ENCODE assay signal across 9 cellular contexts in the genomic region with DNA sequence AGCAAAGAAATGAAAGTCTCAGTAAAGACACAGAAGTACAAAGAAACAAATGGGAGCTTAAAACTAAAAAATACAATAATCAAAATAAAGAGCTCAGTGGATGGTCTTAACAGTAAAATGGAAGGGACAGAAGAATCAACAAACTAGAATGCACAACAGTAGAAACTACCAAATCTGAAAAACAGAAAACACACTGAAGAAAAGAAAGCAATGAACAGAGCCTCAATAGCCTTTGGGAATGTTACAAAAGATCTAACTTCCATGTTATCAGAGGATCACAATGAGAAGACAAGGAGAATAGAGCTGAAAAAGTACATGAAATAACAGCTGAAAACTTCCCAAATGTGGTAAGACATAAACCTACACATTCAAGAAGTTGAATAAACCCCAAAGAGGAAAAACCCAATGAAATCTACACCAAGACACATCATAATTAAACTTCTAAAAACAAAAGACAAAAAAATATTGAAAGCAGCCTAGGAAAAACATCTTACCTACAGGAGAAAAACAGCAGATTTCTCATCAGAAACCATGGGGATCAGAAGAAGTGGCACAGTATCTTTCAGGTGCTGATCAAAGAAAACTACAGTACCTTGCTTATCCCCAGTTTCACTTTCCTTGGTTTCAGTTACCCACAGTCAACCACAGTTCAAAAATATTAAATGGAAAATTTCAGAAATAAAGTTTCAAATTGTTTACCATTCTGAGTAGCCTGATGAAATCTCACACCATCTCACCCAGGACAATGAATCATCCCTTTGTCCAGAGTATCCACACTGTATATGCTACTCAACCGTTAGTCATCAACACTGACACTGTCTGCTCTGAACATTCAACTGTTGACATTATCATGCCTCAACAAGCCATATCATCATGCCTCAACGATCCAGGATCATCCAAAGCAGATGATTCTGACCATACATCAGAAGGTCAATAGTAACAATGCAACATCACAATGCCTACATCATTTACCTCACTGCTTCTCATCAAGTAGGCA. TPM values are rescaled to one million over a fixed set of nuclear protein-coding genes. Genes with fewer than 3 reads are reported as not detected.
DNase-seq lines count a peak whose midpoint lies in the region; ATAC-seq, FAIRE-seq and TF ChIP-seq lines count a peak whose summit lies in the region.
"Had no signal": no experiment of that assay in that cellular context is flagged by ENCODE, and none has a peak within 500 bp of the region (broad histone marks: within the 10 kb centered on the region; RNA-seq: fewer than 3 reads in every experiment).

No MANE protein-coding gene starts in this region.

- H3K27ac Mint-ChIP-seq in osteocyte (ENCODE audit: unreplicated experiment): peak overlapping the region; percentile 89

- peaks cover 14% of the 10 kb centered on the region for H3K36me3 Mint-ChIP-seq in osteocyte (ENCODE audit: unreplicated experiment)

- no peaks in the 10 kb centered on the region for H3K4me1 ChIP-seq in PC-9 (replicated peaks; ENCODE audit: insufficient read depth)

- H3K4me3 Mint-ChIP-seq in osteocyte (ENCODE audit: unreplicated experiment): peak overlapping the region; percentile 19

- peaks cover 5% of the 10 kb centered on the region for H3K36me3 ChIP-seq in PC-9 (ENCODE audit: low read depth)

- no peak overlapping the region for H3K4me2 ChIP-seq in PC-9

- H2AFZ ChIP-seq in PC-9: no peak overlapping the region

- peak overlapping the region; percentile 81 for H3K27ac ChIP-seq in PC-9

- intact Hi-C loops in PC-9 (cut with micrococcal nuclease; ENCODE audit: unreplicated experiment): no loop called here

- ATAC-seq in HG03108 (IDR thresholded peaks at IDR 0.05; ENCODE audit: unreplicated experiment) (no peak), GM19351 (IDR thresholded peaks at IDR 0.05; ENCODE audit: unreplicated experiment) (no peak)

- H3K9me3 Mint-ChIP-seq in osteocyte (ENCODE audit: unreplicated experiment): peaks cover 11% of the 10 kb centered on the region

- CTCF ChIA-PET in PC-9 (lab: Charles Lee): no interaction called here

- POLR2A ChIA-PET in PC-9 (lab: Charles Lee; ENCODE audit: unreplicated experiment): no interaction called here

- no peak overlapping the region for H3K4me3 ChIP-seq in PC-9

- no peaks in the 10 kb centered on the region for H3K9me2 ChIP-seq in PC-9 (ENCODE audit: insufficient read depth)

- no peak for TF ChIP-seq CTCF in PC-9 (conservative IDR thresholded peaks at IDR 0.05)
- no peak for TF ChIP-seq CTCF in osteocyte (IDR thresholded peaks at IDR 0.05)

- peaks cover 17% of the 10 kb centered on the region for H3F3A ChIP-seq in PC-9 (ENCODE audit: insufficient read depth, low read depth)

- peaks cover 59% of the 10 kb centered on the region for H3K4me1 Mint-ChIP-seq in osteocyte (ENCODE audit: unreplicated experiment)

- FAIRE-seq in GM12891 (lab: Jason Lieb, UNC): peak; percentile 92

- peaks cover 15% of the 10 kb centered on the region; the same call in 1 of the 2 replicates for H3K9me3 ChIP-seq in PC-9 (ENCODE audit: insufficient read depth, low read depth)

- no peaks in the 10 kb centered on the region for H3K27me3 ChIP-seq in PC-9 (ENCODE audit: insufficient read depth, low read depth)

- TF ChIP-seq POLR2A in GM12891 (IDR thresholded peaks at IDR 0.05; ENCODE audit: low read depth, low read length): no peak

- no peaks in the 10 kb centered on the region for H3K27me3 Mint-ChIP-seq in osteocyte (ENCODE audit: unreplicated experiment)

- DNase-seq in GM12891 (ENCODE audit: insufficient read length, low spot score) (no peak), PC-9 (peak in 1 of 2 experiments; percentile 77), dedifferentiated amniotic fluid mesenchymal stem cell (ENCODE audit: extremely low spot score) (peak; percentile 58), osteocyte (ENCODE audit: extremely low spot score, unreplicated experiment) (no peak), NCI-H510A (lab: John Stamatoyannopoulos, UW) (no peak), GOT3 (lab: John Stamatoyannopoulos, UW) (no peak)
- DNase-seq: NCI-H187 treated with DMSO at 0.1 percent for 48 hours had no signal

- no peaks in the 10 kb centered on the region for H4K20me1 ChIP-seq in PC-9 (ENCODE audit: insufficient read depth)

- peaks cover 92% of the 10 kb centered on the region for H3K79me2 ChIP-seq in PC-9 (ENCODE audit: low read depth)

- no TSS peak for BruUV-seq in PC-9 (replicated peaks; lab: Mats Ljungman, UMichigan)

TF ChIP-seq in GM12891, 5 proteins besides CTCF, POLR2A, EP300 and RAD21:
- TF ChIP-seq TAF1 (IDR thresholded peaks at IDR 0.05; ENCODE audit: low read depth, low read length) (no peak), PAX5 (IDR thresholded peaks at IDR 0.05; ENCODE audit: insufficient read depth, low read length, severe bottlenecking) (no peak), POU2F2 (IDR thresholded peaks at IDR 0.05; ENCODE audit: low read depth, low read length) (no peak)

RNA-seq across cellular contexts. Expression of a gene that starts 22.2 kb away (rescaled TPM):
- 24.3 TPM for polyA plus RNA-seq in GM12891 (2012; ENCODE audit: low read depth, missing spikeins)
- total RNA-seq in PC-9 (2021) (30.7 and 42.2 TPM in 2 replicates), osteocyte (91.8 and 95.7 TPM in 2 replicates)
